1 cellular context compared by ENCODE assay signal in the genomic region with DNA sequence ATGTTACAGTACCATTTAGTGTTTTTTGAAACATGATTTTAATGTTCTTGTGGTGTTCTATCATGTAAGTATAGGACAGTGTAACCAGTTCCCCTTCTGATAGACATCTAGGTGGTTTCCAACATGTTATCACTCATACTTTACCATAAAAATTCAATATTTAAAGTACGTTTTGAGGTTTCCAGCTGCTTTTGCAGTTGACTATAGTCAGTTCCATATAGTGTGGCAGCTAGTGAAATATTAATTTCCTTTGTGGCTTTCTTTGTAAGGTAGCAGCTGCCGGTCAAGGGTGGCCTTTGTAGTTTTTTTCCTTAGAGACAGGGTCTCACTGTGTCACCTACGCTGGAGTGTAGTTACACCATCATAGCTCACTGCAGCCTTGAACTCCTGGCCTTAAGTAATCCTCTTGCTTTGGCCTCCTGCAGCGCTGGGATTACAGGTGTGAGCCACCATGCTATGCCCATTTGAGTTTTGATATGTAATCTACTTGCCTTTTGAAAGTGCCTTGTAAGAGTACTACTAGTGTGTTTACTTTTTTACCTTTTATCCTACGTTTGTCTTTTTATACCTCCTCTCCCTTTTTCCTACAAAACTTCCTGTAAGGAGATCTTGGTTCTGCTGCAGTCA.
TF ChIP-seq lines count a peak whose summit lies in the region.

No MANE protein-coding gene starts in this region.

TF ChIP-seq in GM23338, 12 proteins besides CTCF, POLR2A, EP300 and RAD21 (continued from another document):
- TF ChIP-seq, protein P1, sequence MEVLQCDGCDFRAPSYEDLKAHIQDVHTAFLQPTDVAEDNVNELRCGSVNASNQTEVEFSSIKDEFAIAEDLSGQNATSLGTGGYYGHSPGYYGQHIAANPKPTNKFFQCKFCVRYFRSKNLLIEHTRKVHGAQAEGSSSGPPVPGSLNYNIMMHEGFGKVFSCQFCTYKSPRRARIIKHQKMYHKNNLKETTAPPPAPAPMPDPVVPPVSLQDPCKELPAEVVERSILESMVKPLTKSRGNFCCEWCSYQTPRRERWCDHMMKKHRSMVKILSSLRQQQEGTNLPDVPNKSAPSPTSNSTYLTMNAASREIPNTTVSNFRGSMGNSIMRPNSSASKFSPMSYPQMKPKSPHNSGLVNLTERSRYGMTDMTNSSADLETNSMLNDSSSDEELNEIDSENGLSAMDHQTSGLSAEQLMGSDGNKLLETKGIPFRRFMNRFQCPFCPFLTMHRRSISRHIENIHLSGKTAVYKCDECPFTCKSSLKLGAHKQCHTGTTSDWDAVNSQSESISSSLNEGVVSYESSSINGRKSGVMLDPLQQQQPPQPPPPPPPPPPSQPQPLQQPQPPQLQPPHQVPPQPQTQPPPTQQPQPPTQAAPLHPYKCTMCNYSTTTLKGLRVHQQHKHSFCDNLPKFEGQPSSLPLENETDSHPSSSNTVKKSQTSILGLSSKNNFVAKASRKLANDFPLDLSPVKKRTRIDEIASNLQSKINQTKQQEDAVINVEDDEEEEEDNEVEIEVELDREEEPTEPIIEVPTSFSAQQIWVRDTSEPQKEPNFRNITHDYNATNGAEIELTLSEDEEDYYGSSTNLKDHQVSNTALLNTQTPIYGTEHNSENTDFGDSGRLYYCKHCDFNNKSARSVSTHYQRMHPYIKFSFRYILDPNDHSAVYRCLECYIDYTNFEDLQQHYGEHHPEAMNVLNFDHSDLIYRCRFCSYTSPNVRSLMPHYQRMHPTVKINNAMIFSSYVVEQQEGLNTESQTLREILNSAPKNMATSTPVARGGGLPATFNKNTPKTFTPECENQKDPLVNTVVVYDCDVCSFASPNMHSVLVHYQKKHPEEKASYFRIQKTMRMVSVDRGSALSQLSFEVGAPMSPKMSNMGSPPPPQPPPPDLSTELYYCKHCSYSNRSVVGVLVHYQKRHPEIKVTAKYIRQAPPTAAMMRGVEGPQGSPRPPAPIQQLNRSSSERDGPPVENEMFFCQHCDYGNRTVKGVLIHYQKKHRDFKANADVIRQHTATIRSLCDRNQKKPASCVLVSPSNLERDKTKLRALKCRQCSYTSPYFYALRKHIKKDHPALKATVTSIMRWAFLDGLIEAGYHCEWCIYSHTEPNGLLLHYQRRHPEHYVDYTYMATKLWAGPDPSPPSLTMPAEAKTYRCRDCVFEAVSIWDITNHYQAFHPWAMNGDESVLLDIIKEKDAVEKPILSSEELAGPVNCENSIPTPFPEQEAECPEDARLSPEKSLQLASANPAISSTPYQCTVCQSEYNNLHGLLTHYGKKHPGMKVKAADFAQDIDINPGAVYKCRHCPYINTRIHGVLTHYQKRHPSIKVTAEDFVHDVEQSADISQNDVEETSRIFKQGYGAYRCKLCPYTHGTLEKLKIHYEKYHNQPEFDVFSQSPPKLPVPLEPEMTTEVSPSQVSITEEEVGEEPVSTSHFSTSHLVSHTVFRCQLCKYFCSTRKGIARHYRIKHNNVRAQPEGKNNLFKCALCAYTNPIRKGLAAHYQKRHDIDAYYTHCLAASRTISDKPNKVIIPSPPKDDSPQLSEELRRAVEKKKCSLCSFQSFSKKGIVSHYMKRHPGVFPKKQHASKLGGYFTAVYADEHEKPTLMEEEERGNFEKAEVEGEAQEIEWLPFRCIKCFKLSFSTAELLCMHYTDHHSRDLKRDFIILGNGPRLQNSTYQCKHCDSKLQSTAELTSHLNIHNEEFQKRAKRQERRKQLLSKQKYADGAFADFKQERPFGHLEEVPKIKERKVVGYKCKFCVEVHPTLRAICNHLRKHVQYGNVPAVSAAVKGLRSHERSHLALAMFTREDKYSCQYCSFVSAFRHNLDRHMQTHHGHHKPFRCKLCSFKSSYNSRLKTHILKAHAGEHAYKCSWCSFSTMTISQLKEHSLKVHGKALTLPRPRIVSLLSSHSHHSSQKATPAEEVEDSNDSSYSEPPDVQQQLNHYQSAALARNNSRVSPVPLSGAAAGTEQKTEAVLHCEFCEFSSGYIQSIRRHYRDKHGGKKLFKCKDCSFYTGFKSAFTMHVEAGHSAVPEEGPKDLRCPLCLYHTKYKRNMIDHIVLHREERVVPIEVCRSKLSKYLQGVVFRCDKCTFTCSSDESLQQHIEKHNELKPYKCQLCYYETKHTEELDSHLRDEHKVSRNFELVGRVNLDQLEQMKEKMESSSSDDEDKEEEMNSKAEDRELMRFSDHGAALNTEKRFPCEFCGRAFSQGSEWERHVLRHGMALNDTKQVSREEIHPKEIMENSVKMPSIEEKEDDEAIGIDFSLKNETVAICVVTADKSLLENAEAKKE (CRISPR knock-in tag; IDR thresholded peaks at IDR 0.05): no peak
- TF ChIP-seq POLR2AphosphoS5 (IDR thresholded peaks at IDR 0.05; ENCODE audit: low read depth): no peak
- no peak for TF ChIP-seq JUNB (IDR thresholded peaks at IDR 0.05; ENCODE audit: unreplicated experiment)
- TF ChIP-seq, protein P2, sequence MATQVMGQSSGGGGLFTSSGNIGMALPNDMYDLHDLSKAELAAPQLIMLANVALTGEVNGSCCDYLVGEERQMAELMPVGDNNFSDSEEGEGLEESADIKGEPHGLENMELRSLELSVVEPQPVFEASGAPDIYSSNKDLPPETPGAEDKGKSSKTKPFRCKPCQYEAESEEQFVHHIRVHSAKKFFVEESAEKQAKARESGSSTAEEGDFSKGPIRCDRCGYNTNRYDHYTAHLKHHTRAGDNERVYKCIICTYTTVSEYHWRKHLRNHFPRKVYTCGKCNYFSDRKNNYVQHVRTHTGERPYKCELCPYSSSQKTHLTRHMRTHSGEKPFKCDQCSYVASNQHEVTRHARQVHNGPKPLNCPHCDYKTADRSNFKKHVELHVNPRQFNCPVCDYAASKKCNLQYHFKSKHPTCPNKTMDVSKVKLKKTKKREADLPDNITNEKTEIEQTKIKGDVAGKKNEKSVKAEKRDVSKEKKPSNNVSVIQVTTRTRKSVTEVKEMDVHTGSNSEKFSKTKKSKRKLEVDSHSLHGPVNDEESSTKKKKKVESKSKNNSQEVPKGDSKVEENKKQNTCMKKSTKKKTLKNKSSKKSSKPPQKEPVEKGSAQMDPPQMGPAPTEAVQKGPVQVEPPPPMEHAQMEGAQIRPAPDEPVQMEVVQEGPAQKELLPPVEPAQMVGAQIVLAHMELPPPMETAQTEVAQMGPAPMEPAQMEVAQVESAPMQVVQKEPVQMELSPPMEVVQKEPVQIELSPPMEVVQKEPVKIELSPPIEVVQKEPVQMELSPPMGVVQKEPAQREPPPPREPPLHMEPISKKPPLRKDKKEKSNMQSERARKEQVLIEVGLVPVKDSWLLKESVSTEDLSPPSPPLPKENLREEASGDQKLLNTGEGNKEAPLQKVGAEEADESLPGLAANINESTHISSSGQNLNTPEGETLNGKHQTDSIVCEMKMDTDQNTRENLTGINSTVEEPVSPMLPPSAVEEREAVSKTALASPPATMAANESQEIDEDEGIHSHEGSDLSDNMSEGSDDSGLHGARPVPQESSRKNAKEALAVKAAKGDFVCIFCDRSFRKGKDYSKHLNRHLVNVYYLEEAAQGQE (IDR thresholded peaks at IDR 0.05; ENCODE audit: unreplicated experiment): no peak
TF ChIP-seq in GM23338: peak in this region for 0.
